Comparison of ENCODE assay signal across 2 cellular contexts in the genomic region with DNA sequence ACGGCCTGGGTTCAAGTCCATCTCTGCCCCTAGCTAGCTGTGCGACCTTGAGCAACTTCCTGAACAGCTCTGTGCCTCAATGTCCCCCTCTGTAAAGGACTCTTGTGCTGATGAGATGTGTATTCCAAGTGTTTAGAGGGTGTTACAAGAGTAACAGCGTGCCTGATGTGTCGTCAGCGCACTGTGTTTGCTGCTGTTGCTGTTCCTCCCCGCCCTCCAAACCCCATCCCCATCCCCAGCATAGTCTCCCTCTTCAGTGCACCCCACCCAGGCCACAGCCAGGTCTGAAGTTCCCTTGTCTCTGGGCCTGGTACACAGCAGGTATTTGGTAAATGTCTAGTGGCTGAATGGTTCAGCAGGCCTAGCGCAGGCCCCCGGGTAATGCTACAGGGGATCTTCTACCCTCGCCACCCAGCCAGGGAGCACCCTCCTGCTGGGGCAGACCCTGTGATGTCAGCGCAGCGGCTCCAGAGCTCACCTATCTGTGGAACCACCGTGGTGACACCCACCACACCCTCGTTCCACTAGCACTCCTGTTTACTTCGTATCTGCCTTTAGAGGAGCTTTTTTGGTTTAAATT.
TF ChIP-seq lines count a peak whose summit lies in the region.

No MANE protein-coding gene starts in this region.

TF ChIP-seq in HEK293, 187 proteins besides CTCF, POLR2A, EP300 and RAD21 (continued from another document):
- TF ChIP-seq ZIC2 (tag by site-specific recombination; IDR thresholded peaks at IDR 0.05) (peak; percentile 52), ZNF335 (tag by site-specific recombination; conservative IDR thresholded peaks at IDR 0.05) (no peak), ZNF239 (tag by site-specific recombination; IDR thresholded peaks at IDR 0.05) (no peak), ZNF549 (tag by site-specific recombination; IDR thresholded peaks at IDR 0.05) (no peak), ZNF660 (tag by site-specific recombination; IDR thresholded peaks at IDR 0.05) (no peak), SCRT2 (tag by site-specific recombination; IDR thresholded peaks at IDR 0.05) (no peak), KLF1 (tag by site-specific recombination; IDR thresholded peaks at IDR 0.05) (no peak)
- TF ChIP-seq, protein P1, sequence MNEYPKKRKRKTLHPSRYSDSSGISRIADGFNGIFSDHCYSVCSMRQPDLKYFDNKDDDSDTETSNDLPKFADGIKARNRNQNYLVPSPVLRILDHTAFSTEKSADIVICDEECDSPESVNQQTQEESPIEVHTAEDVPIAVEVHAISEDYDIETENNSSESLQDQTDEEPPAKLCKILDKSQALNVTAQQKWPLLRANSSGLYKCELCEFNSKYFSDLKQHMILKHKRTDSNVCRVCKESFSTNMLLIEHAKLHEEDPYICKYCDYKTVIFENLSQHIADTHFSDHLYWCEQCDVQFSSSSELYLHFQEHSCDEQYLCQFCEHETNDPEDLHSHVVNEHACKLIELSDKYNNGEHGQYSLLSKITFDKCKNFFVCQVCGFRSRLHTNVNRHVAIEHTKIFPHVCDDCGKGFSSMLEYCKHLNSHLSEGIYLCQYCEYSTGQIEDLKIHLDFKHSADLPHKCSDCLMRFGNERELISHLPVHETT (tag by site-specific recombination; IDR thresholded peaks at IDR 0.05), result no peak

TF ChIP-seq in H1, 55 proteins besides CTCF, POLR2A, EP300 and RAD21 (continued from another document):
- TF ChIP-seq MAFK (IDR thresholded peaks at IDR 0.05; ENCODE audit: low read depth, low read length) (no peak), CHD1 (IDR thresholded peaks at IDR 0.05; ENCODE audit: low read depth, low read length) (no peak), KDM5A (IDR thresholded peaks at IDR 0.05; ENCODE audit: low read length) (no peak), CBX8 (IDR thresholded peaks at IDR 0.05; ENCODE audit: borderline replicate concordance, low read depth, low read length) (no peak), KDM1A (IDR thresholded peaks at IDR 0.05; ENCODE audit: borderline replicate concordance, low read length) (no peak), CBX5 (IDR thresholded peaks at IDR 0.05; ENCODE audit: low read depth, low read length) (no peak)
- TF ChIP-seq, protein P2, sequence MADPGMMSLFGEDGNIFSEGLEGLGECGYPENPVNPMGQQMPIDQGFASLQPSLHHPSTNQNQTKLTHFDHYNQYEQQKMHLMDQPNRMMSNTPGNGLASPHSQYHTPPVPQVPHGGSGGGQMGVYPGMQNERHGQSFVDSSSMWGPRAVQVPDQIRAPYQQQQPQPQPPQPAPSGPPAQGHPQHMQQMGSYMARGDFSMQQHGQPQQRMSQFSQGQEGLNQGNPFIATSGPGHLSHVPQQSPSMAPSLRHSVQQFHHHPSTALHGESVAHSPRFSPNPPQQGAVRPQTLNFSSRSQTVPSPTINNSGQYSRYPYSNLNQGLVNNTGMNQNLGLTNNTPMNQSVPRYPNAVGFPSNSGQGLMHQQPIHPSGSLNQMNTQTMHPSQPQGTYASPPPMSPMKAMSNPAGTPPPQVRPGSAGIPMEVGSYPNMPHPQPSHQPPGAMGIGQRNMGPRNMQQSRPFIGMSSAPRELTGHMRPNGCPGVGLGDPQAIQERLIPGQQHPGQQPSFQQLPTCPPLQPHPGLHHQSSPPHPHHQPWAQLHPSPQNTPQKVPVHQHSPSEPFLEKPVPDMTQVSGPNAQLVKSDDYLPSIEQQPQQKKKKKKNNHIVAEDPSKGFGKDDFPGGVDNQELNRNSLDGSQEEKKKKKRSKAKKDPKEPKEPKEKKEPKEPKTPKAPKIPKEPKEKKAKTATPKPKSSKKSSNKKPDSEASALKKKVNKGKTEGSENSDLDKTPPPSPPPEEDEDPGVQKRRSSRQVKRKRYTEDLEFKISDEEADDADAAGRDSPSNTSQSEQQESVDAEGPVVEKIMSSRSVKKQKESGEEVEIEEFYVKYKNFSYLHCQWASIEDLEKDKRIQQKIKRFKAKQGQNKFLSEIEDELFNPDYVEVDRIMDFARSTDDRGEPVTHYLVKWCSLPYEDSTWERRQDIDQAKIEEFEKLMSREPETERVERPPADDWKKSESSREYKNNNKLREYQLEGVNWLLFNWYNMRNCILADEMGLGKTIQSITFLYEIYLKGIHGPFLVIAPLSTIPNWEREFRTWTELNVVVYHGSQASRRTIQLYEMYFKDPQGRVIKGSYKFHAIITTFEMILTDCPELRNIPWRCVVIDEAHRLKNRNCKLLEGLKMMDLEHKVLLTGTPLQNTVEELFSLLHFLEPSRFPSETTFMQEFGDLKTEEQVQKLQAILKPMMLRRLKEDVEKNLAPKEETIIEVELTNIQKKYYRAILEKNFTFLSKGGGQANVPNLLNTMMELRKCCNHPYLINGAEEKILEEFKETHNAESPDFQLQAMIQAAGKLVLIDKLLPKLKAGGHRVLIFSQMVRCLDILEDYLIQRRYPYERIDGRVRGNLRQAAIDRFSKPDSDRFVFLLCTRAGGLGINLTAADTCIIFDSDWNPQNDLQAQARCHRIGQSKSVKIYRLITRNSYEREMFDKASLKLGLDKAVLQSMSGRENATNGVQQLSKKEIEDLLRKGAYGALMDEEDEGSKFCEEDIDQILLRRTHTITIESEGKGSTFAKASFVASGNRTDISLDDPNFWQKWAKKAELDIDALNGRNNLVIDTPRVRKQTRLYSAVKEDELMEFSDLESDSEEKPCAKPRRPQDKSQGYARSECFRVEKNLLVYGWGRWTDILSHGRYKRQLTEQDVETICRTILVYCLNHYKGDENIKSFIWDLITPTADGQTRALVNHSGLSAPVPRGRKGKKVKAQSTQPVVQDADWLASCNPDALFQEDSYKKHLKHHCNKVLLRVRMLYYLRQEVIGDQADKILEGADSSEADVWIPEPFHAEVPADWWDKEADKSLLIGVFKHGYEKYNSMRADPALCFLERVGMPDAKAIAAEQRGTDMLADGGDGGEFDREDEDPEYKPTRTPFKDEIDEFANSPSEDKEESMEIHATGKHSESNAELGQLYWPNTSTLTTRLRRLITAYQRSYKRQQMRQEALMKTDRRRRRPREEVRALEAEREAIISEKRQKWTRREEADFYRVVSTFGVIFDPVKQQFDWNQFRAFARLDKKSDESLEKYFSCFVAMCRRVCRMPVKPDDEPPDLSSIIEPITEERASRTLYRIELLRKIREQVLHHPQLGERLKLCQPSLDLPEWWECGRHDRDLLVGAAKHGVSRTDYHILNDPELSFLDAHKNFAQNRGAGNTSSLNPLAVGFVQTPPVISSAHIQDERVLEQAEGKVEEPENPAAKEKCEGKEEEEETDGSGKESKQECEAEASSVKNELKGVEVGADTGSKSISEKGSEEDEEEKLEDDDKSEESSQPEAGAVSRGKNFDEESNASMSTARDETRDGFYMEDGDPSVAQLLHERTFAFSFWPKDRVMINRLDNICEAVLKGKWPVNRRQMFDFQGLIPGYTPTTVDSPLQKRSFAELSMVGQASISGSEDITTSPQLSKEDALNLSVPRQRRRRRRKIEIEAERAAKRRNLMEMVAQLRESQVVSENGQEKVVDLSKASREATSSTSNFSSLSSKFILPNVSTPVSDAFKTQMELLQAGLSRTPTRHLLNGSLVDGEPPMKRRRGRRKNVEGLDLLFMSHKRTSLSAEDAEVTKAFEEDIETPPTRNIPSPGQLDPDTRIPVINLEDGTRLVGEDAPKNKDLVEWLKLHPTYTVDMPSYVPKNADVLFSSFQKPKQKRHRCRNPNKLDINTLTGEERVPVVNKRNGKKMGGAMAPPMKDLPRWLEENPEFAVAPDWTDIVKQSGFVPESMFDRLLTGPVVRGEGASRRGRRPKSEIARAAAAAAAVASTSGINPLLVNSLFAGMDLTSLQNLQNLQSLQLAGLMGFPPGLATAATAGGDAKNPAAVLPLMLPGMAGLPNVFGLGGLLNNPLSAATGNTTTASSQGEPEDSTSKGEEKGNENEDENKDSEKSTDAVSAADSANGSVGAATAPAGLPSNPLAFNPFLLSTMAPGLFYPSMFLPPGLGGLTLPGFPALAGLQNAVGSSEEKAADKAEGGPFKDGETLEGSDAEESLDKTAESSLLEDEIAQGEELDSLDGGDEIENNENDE (IDR thresholded peaks at IDR 0.05; ENCODE audit: insufficient replicate concordance, low read length), result no peak
